ENCODE assay signal across 18 cellular contexts in genomic region chr1:18197299-18197698, GRCh38.
"Had no signal": no experiment of that assay in that cellular context is flagged by ENCODE, and none has a peak within 500 bp of the region (broad histone marks: within the 10 kb centered on the region; RNA-seq: fewer than 3 reads in every experiment).

No MANE protein-coding gene starts in this region.

- H3K9me3 ChIP-seq: transverse colon, vagina had no signal

- DNase-seq: activated CD4-positive, alpha-beta T cell treated with anti-CD3 and anti-CD28 coated beads, Interleukin-2, amount 10 ng/mL, durations not matched to agents 7 days and 5 days; activated CD8-positive, alpha-beta memory T cell treated with anti-CD3 and anti-CD28 coated beads, Interleukin-2, amount 50 U/mL, for 4 hours; activated naive CD4-positive, alpha-beta T cell treated with anti-CD3 and anti-CD28 coated beads for 36 hours; activated T-cell treated with anti-CD3 and anti-CD28 coated beads, Interleukin-2, amount 50 U/mL, for 4 hours; anterior cingulate cortex; brain microvascular endothelial cell; head of caudate nucleus; occipital lobe; retina; stimulated activated CD4-positive, alpha-beta T cell treated with anti-CD3 and anti-CD28 coated beads, Interleukin-1b, Interleukin-23, amount 100 ng/mL, for 48 hours; stimulated activated naive CD4-positive, alpha-beta T cell treated with Interleukin-2 at 50 U/mL for 16 hours; T-helper 9 cell; transverse colon had no signal

- H3K4me1 ChIP-seq: transverse colon, vagina had no signal

- H3K27me3 ChIP-seq: brain microvascular endothelial cell, vagina had no signal

- H3K36me3 ChIP-seq: brain microvascular endothelial cell, transverse colon, vagina had no signal

- ATAC-seq: activated CD4-positive, CD25-positive, alpha-beta regulatory T cell treated with anti-CD3 and anti-CD28 coated beads, Interleukin-2, amount 50 U/mL, for 24 hours; activated T-cell treated with anti-CD3 and anti-CD28 coated beads, Interleukin-2, amount 50 U/mL, for 4 hours; left lobe of liver had no signal

- H3K4me3 ChIP-seq: coronary artery, lung, transverse colon, vagina had no signal

- H3K27ac ChIP-seq: brain microvascular endothelial cell, coronary artery, transverse colon, vagina had no signal
